1 cellular context compared by ENCODE assay signal in the genomic region with DNA sequence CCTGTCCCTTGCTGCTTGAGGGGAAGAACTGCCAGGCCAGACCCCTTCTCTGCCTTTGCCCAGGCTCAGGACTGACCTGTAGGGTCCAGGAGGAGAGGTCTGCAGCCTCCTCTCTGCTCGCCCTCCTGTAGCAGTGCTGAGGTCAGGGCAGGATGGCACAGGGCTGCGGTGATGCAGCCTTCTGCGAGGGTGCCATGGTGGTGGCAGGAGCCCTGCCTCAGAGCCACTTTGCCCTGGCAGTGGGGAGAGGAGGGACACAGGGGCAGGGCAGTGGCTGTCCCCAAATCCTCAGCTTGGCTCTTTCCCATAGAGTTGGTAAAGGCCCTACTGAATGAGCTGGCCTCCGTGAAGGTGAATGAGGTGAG.
TF ChIP-seq lines count a peak whose summit lies in the region.

No MANE protein-coding gene starts in this region.

TF ChIP-seq in SK-N-SH, 30 proteins besides CTCF, POLR2A, EP300 and RAD21:
- TF ChIP-seq, protein P1, sequence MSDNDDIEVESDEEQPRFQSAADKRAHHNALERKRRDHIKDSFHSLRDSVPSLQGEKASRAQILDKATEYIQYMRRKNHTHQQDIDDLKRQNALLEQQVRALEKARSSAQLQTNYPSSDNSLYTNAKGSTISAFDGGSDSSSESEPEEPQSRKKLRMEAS (IDR thresholded peaks at IDR 0.05; ENCODE audit: low read depth): no peak
- TF ChIP-seq, protein P2, sequence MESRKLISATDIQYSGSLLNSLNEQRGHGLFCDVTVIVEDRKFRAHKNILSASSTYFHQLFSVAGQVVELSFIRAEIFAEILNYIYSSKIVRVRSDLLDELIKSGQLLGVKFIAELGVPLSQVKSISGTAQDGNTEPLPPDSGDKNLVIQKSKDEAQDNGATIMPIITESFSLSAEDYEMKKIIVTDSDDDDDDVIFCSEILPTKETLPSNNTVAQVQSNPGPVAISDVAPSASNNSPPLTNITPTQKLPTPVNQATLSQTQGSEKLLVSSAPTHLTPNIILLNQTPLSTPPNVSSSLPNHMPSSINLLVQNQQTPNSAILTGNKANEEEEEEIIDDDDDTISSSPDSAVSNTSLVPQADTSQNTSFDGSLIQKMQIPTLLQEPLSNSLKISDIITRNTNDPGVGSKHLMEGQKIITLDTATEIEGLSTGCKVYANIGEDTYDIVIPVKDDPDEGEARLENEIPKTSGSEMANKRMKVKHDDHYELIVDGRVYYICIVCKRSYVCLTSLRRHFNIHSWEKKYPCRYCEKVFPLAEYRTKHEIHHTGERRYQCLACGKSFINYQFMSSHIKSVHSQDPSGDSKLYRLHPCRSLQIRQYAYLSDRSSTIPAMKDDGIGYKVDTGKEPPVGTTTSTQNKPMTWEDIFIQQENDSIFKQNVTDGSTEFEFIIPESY (IDR thresholded peaks at IDR 0.05; ENCODE audit: borderline replicate concordance, low read depth): no peak
- no peak for TF ChIP-seq RFX5 (IDR thresholded peaks at IDR 0.05; ENCODE audit: low read length)
- TF ChIP-seq NRF1 (IDR thresholded peaks at IDR 0.05; ENCODE audit: low read depth, low read length): no peak
- TF ChIP-seq, protein P3, sequence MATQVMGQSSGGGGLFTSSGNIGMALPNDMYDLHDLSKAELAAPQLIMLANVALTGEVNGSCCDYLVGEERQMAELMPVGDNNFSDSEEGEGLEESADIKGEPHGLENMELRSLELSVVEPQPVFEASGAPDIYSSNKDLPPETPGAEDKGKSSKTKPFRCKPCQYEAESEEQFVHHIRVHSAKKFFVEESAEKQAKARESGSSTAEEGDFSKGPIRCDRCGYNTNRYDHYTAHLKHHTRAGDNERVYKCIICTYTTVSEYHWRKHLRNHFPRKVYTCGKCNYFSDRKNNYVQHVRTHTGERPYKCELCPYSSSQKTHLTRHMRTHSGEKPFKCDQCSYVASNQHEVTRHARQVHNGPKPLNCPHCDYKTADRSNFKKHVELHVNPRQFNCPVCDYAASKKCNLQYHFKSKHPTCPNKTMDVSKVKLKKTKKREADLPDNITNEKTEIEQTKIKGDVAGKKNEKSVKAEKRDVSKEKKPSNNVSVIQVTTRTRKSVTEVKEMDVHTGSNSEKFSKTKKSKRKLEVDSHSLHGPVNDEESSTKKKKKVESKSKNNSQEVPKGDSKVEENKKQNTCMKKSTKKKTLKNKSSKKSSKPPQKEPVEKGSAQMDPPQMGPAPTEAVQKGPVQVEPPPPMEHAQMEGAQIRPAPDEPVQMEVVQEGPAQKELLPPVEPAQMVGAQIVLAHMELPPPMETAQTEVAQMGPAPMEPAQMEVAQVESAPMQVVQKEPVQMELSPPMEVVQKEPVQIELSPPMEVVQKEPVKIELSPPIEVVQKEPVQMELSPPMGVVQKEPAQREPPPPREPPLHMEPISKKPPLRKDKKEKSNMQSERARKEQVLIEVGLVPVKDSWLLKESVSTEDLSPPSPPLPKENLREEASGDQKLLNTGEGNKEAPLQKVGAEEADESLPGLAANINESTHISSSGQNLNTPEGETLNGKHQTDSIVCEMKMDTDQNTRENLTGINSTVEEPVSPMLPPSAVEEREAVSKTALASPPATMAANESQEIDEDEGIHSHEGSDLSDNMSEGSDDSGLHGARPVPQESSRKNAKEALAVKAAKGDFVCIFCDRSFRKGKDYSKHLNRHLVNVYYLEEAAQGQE (IDR thresholded peaks at IDR 0.05; ENCODE audit: low read depth, low read length): no peak
- TF ChIP-seq POLR2AphosphoS5 (IDR thresholded peaks at IDR 0.05; ENCODE audit: low read depth, low read length): no peak
- TF ChIP-seq NFIC (IDR thresholded peaks at IDR 0.05; ENCODE audit: borderline replicate concordance): no peak
- no peak for TF ChIP-seq MXI1 (IDR thresholded peaks at IDR 0.05; ENCODE audit: low read depth, low read length)
- TF ChIP-seq SMC3 (IDR thresholded peaks at IDR 0.05; ENCODE audit: low read depth, low read length): no peak
- no peak for TF ChIP-seq CHD2 (IDR thresholded peaks at IDR 0.05; ENCODE audit: low read length, partially characterized antibody)
- no peak for TF ChIP-seq SIN3A (IDR thresholded peaks at IDR 0.05; ENCODE audit: borderline replicate concordance, low read depth, low read length)
- no peak for TF ChIP-seq JUND (IDR thresholded peaks at IDR 0.05)
- no peak for TF ChIP-seq FOSL2 (IDR thresholded peaks at IDR 0.05; ENCODE audit: borderline replicate concordance, low read depth)
- no peak for TF ChIP-seq TCF12 (IDR thresholded peaks at IDR 0.05)
- TF ChIP-seq EZH2phosphoT487 (IDR thresholded peaks at IDR 0.05; ENCODE audit: borderline replicate concordance, low read depth): no peak
- no peak for TF ChIP-seq GATA2 (CRISPR knock-in tag; IDR thresholded peaks at IDR 0.05)
- TF ChIP-seq YY1 (IDR thresholded peaks at IDR 0.05; ENCODE audit: low read depth): no peak
- TF ChIP-seq, protein P4, sequence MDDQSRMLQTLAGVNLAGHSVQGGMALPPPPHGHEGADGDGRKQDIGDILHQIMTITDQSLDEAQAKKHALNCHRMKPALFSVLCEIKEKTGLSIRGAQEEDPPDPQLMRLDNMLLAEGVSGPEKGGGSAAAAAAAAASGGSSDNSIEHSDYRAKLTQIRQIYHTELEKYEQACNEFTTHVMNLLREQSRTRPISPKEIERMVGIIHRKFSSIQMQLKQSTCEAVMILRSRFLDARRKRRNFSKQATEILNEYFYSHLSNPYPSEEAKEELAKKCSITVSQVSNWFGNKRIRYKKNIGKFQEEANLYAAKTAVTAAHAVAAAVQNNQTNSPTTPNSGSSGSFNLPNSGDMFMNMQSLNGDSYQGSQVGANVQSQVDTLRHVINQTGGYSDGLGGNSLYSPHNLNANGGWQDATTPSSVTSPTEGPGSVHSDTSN (IDR thresholded peaks at IDR 0.05): no peak
